In the genomic region with DNA sequence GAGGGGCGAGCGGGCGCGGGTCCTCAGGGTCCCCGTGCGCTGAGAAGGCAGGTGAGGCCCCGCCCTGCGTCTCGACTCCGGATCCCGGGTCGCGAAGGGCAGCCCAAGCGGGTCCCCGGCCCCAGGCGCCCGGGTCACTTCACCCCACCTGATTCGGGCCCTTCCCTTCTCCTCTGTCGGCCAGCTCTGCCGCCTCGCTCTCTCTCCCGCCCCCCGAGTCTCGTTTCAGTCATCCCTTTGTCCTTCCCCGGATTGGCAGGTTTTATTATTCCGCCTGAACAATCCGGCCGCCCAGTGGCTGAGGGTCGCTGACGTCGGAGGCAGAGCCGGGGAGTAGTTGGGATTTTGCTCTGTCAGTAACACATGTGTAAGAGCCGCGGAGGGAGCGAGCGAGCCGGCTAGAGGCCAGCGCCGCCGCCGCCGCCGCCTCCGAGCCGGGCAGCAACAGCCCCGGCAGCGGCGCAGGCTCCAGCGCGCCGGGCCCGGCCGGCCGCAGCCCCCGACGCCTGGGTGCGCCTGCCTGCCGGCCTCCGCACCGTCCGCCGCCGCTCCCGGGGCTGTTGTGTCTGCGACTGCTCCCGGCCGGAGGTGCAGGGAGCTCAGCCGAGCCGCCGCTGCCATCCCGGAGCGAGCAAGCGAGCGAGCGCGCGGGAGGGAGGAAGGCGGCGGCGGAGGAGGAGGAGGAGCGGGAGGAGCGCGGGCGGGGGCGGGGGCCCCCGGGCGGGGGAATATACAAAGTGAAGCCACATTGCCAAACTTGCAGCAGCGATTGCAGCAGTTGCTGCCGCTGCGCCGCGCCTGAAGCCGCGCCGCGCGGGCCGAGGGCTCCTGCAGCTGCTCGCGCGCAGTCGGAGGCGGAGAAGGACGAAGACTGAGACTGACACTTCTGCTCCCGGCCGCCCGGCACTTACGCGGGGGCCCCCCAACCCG, we compare ENCODE assay signal across 8 cellular contexts. TPM values are rescaled to one million over a fixed set of nuclear protein-coding genes. Genes with fewer than 3 reads are reported as not detected.
DNase-seq lines count a peak whose midpoint lies in the region; ATAC-seq and TF ChIP-seq lines count a peak whose summit lies in the region.

A gene with protein sequence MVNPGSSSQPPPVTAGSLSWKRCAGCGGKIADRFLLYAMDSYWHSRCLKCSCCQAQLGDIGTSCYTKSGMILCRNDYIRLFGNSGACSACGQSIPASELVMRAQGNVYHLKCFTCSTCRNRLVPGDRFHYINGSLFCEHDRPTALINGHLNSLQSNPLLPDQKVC (plus strand): TSS at position 760 of the 930 bp plus-strand sequence. CDS start 3,136 bp downstream, outside the sequence.

- peak within 1 kb of the TSS; percentile 94 for H3K4me3 ChIP-seq in suprapubic skin

- no peaks in the 10 kb centered on the region for H3K9me3 Mint-ChIP-seq in activated naive CD4-positive, alpha-beta T cell treated with anti-CD3 and anti-CD28 coated beads, Interleukin-2, amount 50 U/mL, for 24 hours

- TF ChIP-seq CTCF in GM10266 (IDR thresholded peaks at IDR 0.05; ENCODE audit: control insufficient read depth, insufficient read depth, low read depth, missing control alignments) (no peak), suprapubic skin (IDR thresholded peaks at IDR 0.05) (no peak)

- H3K27ac Mint-ChIP-seq in activated naive CD4-positive, alpha-beta T cell treated with anti-CD3 and anti-CD28 coated beads, Interleukin-2, amount 50 U/mL, for 24 hours = peak within 1 kb of the TSS; percentile 90

- TF ChIP-seq POLR2A in suprapubic skin (IDR thresholded peaks at IDR 0.05) = peak; percentile 54 to 84

- DNase-seq in GM10266 (ENCODE audit: extremely low spot score) = peak; percentile 91
- peak; percentile 94 for DNase-seq in NCI-H1092 treated with DMSO at 0.1 percent for 48 hours (lab: John Stamatoyannopoulos, UW)
- DNase-seq in germinal center (ENCODE audit: low spot score) = peak; percentile 87
- peak; percentile 79 to 97 (median 94) for DNase-seq in nucleus accumbens (lab: John Stamatoyannopoulos, UW)
- DNase-seq in suprapubic skin (ENCODE audit: low spot score in 2 of 2) = peak; percentile 97 to 98

- peaks cover 51% of the 10 kb centered on the region for H3K4me1 Mint-ChIP-seq in activated naive CD4-positive, alpha-beta T cell treated with anti-CD3 and anti-CD28 coated beads, Interleukin-2, amount 50 U/mL, for 24 hours

- no peaks in the 10 kb centered on the region for H3K36me3 Mint-ChIP-seq in activated naive CD4-positive, alpha-beta T cell treated with anti-CD3 and anti-CD28 coated beads, Interleukin-2, amount 50 U/mL, for 24 hours

- peaks cover 38% of the 10 kb centered on the region for H3K4me1 ChIP-seq in suprapubic skin

- 1% methylated on average over 48 of the region's 110 CpGs for WGBS in suprapubic skin

- H3K9me3 ChIP-seq in suprapubic skin = no peaks in the 10 kb centered on the region

- H3K27me3 ChIP-seq in suprapubic skin = no peaks in the 10 kb centered on the region

- H3K27me3 Mint-ChIP-seq in activated naive CD4-positive, alpha-beta T cell treated with anti-CD3 and anti-CD28 coated beads, Interleukin-2, amount 50 U/mL, for 24 hours = peaks cover 24% of the 10 kb centered on the region

- H3K36me3 ChIP-seq in suprapubic skin = no peaks in the 10 kb centered on the region

- ATAC-seq in HG02623 (IDR thresholded peaks at IDR 0.05; ENCODE audit: unreplicated experiment) (peak; percentile 74), SK-N-SH treated with all-trans-retinoic acid at 6 μM for 48 hours (peak; percentile 75)

- H3K4me3 Mint-ChIP-seq in activated naive CD4-positive, alpha-beta T cell treated with anti-CD3 and anti-CD28 coated beads, Interleukin-2, amount 50 U/mL, for 24 hours = peak within 1 kb of the TSS; percentile 94

- peak within 1 kb of the TSS; percentile 97 for H3K27ac ChIP-seq in suprapubic skin

- TF ChIP-seq EP300 in suprapubic skin (IDR thresholded peaks at IDR 0.05) = no peak

TF ChIP-seq in SK-N-SH treated with all-trans-retinoic acid at 6 μM for 48 hours, 23 proteins besides CTCF, POLR2A, EP300 and RAD21:
- no peak for TF ChIP-seq GLIS3 (CRISPR knock-in tag; IDR thresholded peaks at IDR 0.05)
- TF ChIP-seq ZFP3 (CRISPR knock-in tag; IDR thresholded peaks at IDR 0.05) = peak; percentile 65; the same call in 1 of the 2 replicates
- no peak for TF ChIP-seq ZNF70 (CRISPR knock-in tag; IDR thresholded peaks at IDR 0.05)
- TF ChIP-seq ISL1 (CRISPR knock-in tag; IDR thresholded peaks at IDR 0.05) = no peak
- TF ChIP-seq SNAI2 (CRISPR knock-in tag; IDR thresholded peaks at IDR 0.05) = no peak
- no peak for TF ChIP-seq RARB (CRISPR knock-in tag; IDR thresholded peaks at IDR 0.05)

RNA-seq across cellular contexts. Expression of the gene that starts here (rescaled TPM):
- 10 to 100 TPM; 48.8 to 67.1 (median 52.2) TPM for total RNA-seq in suprapubic skin

Comparison
In these comparisons a context has a peak if more than half of its experiments do, and no peak if none do; other contexts are left out.
1. Peak in every context shown above with its lines: DNase-seq, ATAC-seq, H3K4me3 ChIP-seq and H3K27ac ChIP-seq.